8 cellular contexts compared by ENCODE assay signal in genomic region chr3:42831321-42831713, GRCh38. TPM values are rescaled to one million over a fixed set of nuclear protein-coding genes. Genes with fewer than 3 reads are reported as not detected.
A peak's percentile ranks its signal among the peaks of the same experiment; 100 is the strongest.
DNase-seq lines count a peak whose midpoint lies in the region; ATAC-seq, FAIRE-seq and TF ChIP-seq lines count a peak whose summit lies in the region.

No MANE protein-coding gene starts in this region.

- DNase-seq in CMK (ENCODE audit: low read depth) = peak; percentile 54
- peak; percentile 32 to 85 for DNase-seq in HAP-1 (ENCODE audit: low spot score in 2 of 2)
- DNase-seq in NCI-H2196 treated with DMSO at 0.1 percent for 48 hours (lab: John Stamatoyannopoulos, UW; ENCODE audit: unreplicated experiment) = peak; percentile 22
- DNase-seq in activated CD4-positive, CD25-positive, alpha-beta regulatory T cell treated with anti-CD3 and anti-CD28 coated beads, Interleukin-2, amount 50 U/mL, for 16 hours (ENCODE audit: low read depth, low spot score) = peak; percentile 44
- peak; percentile 58 to 59 for DNase-seq in central memory CD8-positive, alpha-beta T cell (ENCODE audit: low spot score in 2 of 2)
- peak; percentile 73 for DNase-seq in HepG2 (ENCODE audit: low spot score)
- peak; percentile 31 to 55 (median 42) for DNase-seq in stimulated activated CD4-positive, alpha-beta T cell treated with anti-CD3 and anti-CD28 coated beads, TNF-alpha, amount 100 ng/mL, for 4 hours (ENCODE audit: low read depth in 3 of 3)

- no peaks in the 10 kb centered on the region for H3K36me3 Mint-ChIP-seq in central memory CD8-positive, alpha-beta T cell (ENCODE audit: insufficient read depth)

- intact Hi-C loops in HepG2 (cut with micrococcal nuclease; ENCODE audit: unreplicated experiment) = loop anchor here (1.0 to 5.0 kb wide), 3 partner anchors 50 to 584 kb away; partner anchors contain the start of gene ZBTB47

- no peak overlapping the region for H3K27ac ChIP-seq in HepG2 (ENCODE audit: extremely low read length, insufficient read depth, low read length)

- H2AFZ ChIP-seq in HepG2 (ENCODE audit: low read length) = peak overlapping the region; percentile 17

- peaks cover 36% of the 10 kb centered on the region for H3K27me3 Mint-ChIP-seq in central memory CD8-positive, alpha-beta T cell

- peak; percentile 60 for FAIRE-seq in HepG2 (lab: Jason Lieb, UNC)

- H3K4me3 Mint-ChIP-seq in central memory CD8-positive, alpha-beta T cell = no peak overlapping the region

- peak; percentile 60 for ATAC-seq in central memory CD8-positive, alpha-beta T cell (replicated peaks; ENCODE audit: extremely low read depth, poor library complexity, severe bottlenecking)
- 0 out of 3 replicates have a peak, but pooled peaks have one; percentile 5 for ATAC-seq in HepG2
- no peak for ATAC-seq in HG03097 (IDR thresholded peaks at IDR 0.05; ENCODE audit: low FRiP score, unreplicated experiment)

- no peaks in the 10 kb centered on the region for H3K9me3 ChIP-seq in HAP-1
- no peaks in the 10 kb centered on the region for H3K9me3 ChIP-seq in HepG2 (ENCODE audit: low read length)

- CTCF ChIA-PET in HepG2 (lab: Yijun Ruan, JAX; ENCODE audit: low intra/inter-chr PET ratio, low total read pairs) = interaction anchor here (1.1 to 3.7 kb wide), 5 partner anchors 8 to 601 kb away, joined by 4 to 79 read pairs (median 5); no protein-coding TSS in a partner anchor

- H3K4me3 ChIP-seq in HAP-1 (no peak overlapping the region), HepG2 (replicated peaks in 1 of 3; ENCODE audit: insufficient read depth in 1 of 3, low read depth in 2 of 3, low read length in 3 of 3) (no peak overlapping the region)

- no peaks in the 10 kb centered on the region for H3K36me3 ChIP-seq in HAP-1 (replicated peaks)
- no peaks in the 10 kb centered on the region for H3K36me3 ChIP-seq in HepG2 (replicated peaks in 1 of 2; ENCODE audit: control insufficient read depth in 1 of 2, insufficient read depth in 2 of 2, low read length in 2 of 2)

- POLR2A ChIA-PET in HepG2 (lab: Yijun Ruan, JAX) = interaction anchor here (1.0 to 3.6 kb wide), 7 partner anchors 8 to 50 kb away, joined by 3 to 19 read pairs (median 7); partner anchors contain the start of genes CYP8B1 and HIGD1A

- peak overlapping the region; percentile 62; the same call in 1 of the 2 replicates for H3K9ac ChIP-seq in HepG2 (ENCODE audit: insufficient read depth, low read depth, low read length)

- peak; percentile 91 for TF ChIP-seq CTCF in HepG2 (CRISPR knock-in tag; IDR thresholded peaks at IDR 0.05)

- no peaks in the 10 kb centered on the region for H3K9me3 Mint-ChIP-seq in central memory CD8-positive, alpha-beta T cell

- no peaks in the 10 kb centered on the region for H3K4me1 Mint-ChIP-seq in central memory CD8-positive, alpha-beta T cell

- TF ChIP-seq POLR2A in HepG2 (IDR thresholded peaks at IDR 0.05; ENCODE audit: insufficient read depth in 1 of 2, low read depth in 2 of 2, low read length in 2 of 2) = no peak

- TF ChIP-seq EP300 in HepG2 (IDR thresholded peaks at IDR 0.05; ENCODE audit: low read depth in 2 of 2, low read length in 2 of 2) = no peak
- TF ChIP-seq EP300 in HepG2 (CRISPR knock-in tag; IDR thresholded peaks at IDR 0.05; ENCODE audit: borderline replicate concordance) = no peak

- H4K20me1 ChIP-seq in HepG2 (ENCODE audit: insufficient read depth, low read length) = no peaks in the 10 kb centered on the region

- H3K27me3 ChIP-seq in HAP-1 (ENCODE audit: low read depth) (peaks cover 9% of the 10 kb centered on the region), HepG2 (ENCODE audit: control insufficient read depth in 1 of 2, insufficient read depth in 2 of 2, low read length in 2 of 2) (no peaks in the 10 kb centered on the region)

- BruUV-seq in HepG2 (replicated peaks; lab: Mats Ljungman, UMichigan) = no TSS peak

- TF ChIP-seq RAD21 in HepG2 (CRISPR knock-in tag; IDR thresholded peaks at IDR 0.05) = peak; percentile 87

- 33% methylated on average over 3 of the region's 3 CpGs for WGBS in HepG2 (ENCODE audit: low lambda C conversion rate)

- peak overlapping the region; percentile 74 for H3K4me2 ChIP-seq in HepG2 (ENCODE audit: low read depth, low read length)

- H3K4me1 ChIP-seq in HAP-1 = peaks cover 3% of the 10 kb centered on the region
- H3K4me1 ChIP-seq in HepG2 (ENCODE audit: insufficient read depth, low read length) = peaks cover 50% of the 10 kb centered on the region

- in situ Hi-C loops in HAP-1 (cut with MboI; ENCODE audit: low sequenced_read_pairs) (no loop called here), HepG2 (cut with HindIII; ENCODE audit: extremely low pct_ligation_motif_present, low pct_unique_long_range_greater_than_20kb) (loop anchor here (25.0 kb wide), 1 partner anchor 594 kb away; no protein-coding TSS in a partner anchor)

- no peak overlapping the region for H3K27ac Mint-ChIP-seq in central memory CD8-positive, alpha-beta T cell (ENCODE audit: low read depth)

- H3K79me2 ChIP-seq in HepG2 (ENCODE audit: insufficient read depth, low read length) = no peaks in the 10 kb centered on the region

RNA-seq across cellular contexts. Expression of gene ACKR2, which starts 22.1 kb away (rescaled TPM):
- total RNA-seq in HepG2 (2016; rRNA removed; fragmentation: Illumina TruSeq; extraction: Trizol) = 1.1 TPM in 2 replicates
- 0.62 and 2.0 TPM in 2 replicates for total RNA-seq in HepG2 (2016; cell fraction: cytosol; rRNA removed; fragmentation: Illumina TruSeq; extraction: Trizol; ENCODE audit: low read depth)
- 0.64 and 0.71 TPM in 2 replicates for total RNA-seq in HepG2 (2016; cell fraction: insoluble cytoplasmic fraction; rRNA removed; fragmentation: Illumina TruSeq; extraction: Trizol)
- 1.1 and 1.2 TPM in 2 replicates for total RNA-seq in HepG2 (2016; cell fraction: membrane; rRNA removed; fragmentation: Illumina TruSeq; extraction: Trizol)
- 1.1 and 2.7 TPM in 2 replicates for total RNA-seq in HepG2 (2016; cell fraction: nucleus; rRNA removed; fragmentation: Illumina TruSeq; extraction: Trizol)
- polyA plus RNA-seq in HepG2 (2011; rRNA removed) = 1.9 and 2.6 TPM in 2 replicates
- 0.87 and 1.3 TPM in 2 replicates for polyA plus RNA-seq in HepG2 (2011; cell fraction: cytosol; rRNA removed)
- 1.9 and 2.1 TPM in 2 replicates for polyA plus RNA-seq in HepG2 (2011; cell fraction: nucleus; rRNA removed)
- 1.4 and 1.8 TPM in 2 replicates for polyA plus RNA-seq in HepG2 (2012)
- polyA plus RNA-seq in HepG2 (2016; cell fraction: cytosol; fragmentation: Illumina TruSeq; extraction: Trizol; ENCODE audit: low read depth) = 0.19 and 0.42 TPM in 2 replicates
- polyA plus RNA-seq in HepG2 (2016; cell fraction: insoluble cytoplasmic fraction; fragmentation: Illumina TruSeq; extraction: Trizol; ENCODE audit: low read depth) = 0.44 and 0.74 TPM in 2 replicates
- polyA plus RNA-seq in HepG2 (2016; cell fraction: membrane; fragmentation: Illumina TruSeq; extraction: Trizol; ENCODE audit: low read depth) = 0.29 and 0.34 TPM in 2 replicates
- 0.83 and 1.5 TPM in 2 replicates for polyA plus RNA-seq in HepG2 (2016; cell fraction: nucleus; fragmentation: Illumina TruSeq; extraction: Trizol; ENCODE audit: insufficient read depth, low read depth)
- 0.05 and 6.0 TPM in 2 replicates for polyA minus RNA-seq in HepG2 (2011; rRNA and poly(A)+ RNA removed; ENCODE audit: low replicate concordance)
- polyA minus RNA-seq in HepG2 (2011; cell fraction: cytosol; rRNA and poly(A)+ RNA removed) = 3.0 and 3.5 TPM in 2 replicates
- 3.5 and 6.0 TPM in 2 replicates for polyA minus RNA-seq in HepG2 (2011; cell fraction: nucleus; rRNA and poly(A)+ RNA removed)

RNA-seq across cellular contexts. Expression of gene HIGD1A, which starts 27.0 kb away (rescaled TPM):
- total RNA-seq in HepG2 (2016; rRNA removed; fragmentation: Illumina TruSeq; extraction: Trizol) = 253 and 379 TPM in 2 replicates
- 47.7 and 48.6 TPM in 2 replicates for total RNA-seq in HepG2 (2016; cell fraction: cytosol; rRNA removed; fragmentation: Illumina TruSeq; extraction: Trizol; ENCODE audit: low read depth)
- 250 and 416 TPM in 2 replicates for total RNA-seq in HepG2 (2016; cell fraction: insoluble cytoplasmic fraction; rRNA removed; fragmentation: Illumina TruSeq; extraction: Trizol)
- 136 and 157 TPM in 2 replicates for total RNA-seq in HepG2 (2016; cell fraction: membrane; rRNA removed; fragmentation: Illumina TruSeq; extraction: Trizol)
- 98.8 and 101 TPM in 2 replicates for total RNA-seq in HepG2 (2016; cell fraction: nucleus; rRNA removed; fragmentation: Illumina TruSeq; extraction: Trizol)
- polyA plus RNA-seq in HepG2 (2011; rRNA removed) = 175 and 222 TPM in 2 replicates
- 84.7 and 175 TPM in 2 replicates for polyA plus RNA-seq in HepG2 (2011; cell fraction: cytosol; rRNA removed)
- polyA plus RNA-seq in HepG2 (2011; cell fraction: nucleus; rRNA removed) = 20.5 and 47.2 TPM in 2 replicates
- polyA plus RNA-seq in HepG2 (2012) = 196 and 210 TPM in 2 replicates
- 58.2 and 60.2 TPM in 2 replicates for polyA plus RNA-seq in HepG2 (2016; cell fraction: cytosol; fragmentation: Illumina TruSeq; extraction: Trizol; ENCODE audit: low read depth)
- polyA plus RNA-seq in HepG2 (2016; cell fraction: insoluble cytoplasmic fraction; fragmentation: Illumina TruSeq; extraction: Trizol; ENCODE audit: low read depth) = 380 and 413 TPM in 2 replicates
- polyA plus RNA-seq in HepG2 (2016; cell fraction: membrane; fragmentation: Illumina TruSeq; extraction: Trizol; ENCODE audit: low read depth) = 121 and 132 TPM in 2 replicates
- 141 TPM in 2 replicates for polyA plus RNA-seq in HepG2 (2016; cell fraction: nucleus; fragmentation: Illumina TruSeq; extraction: Trizol; ENCODE audit: insufficient read depth, low read depth)
- 17.0 and 26.1 TPM in 2 replicates for polyA minus RNA-seq in HepG2 (2011; rRNA and poly(A)+ RNA removed; ENCODE audit: low replicate concordance)
- 99.1 and 123 TPM in 2 replicates for polyA minus RNA-seq in HepG2 (2011; cell fraction: cytosol; rRNA and poly(A)+ RNA removed)
- polyA minus RNA-seq in HepG2 (2011; cell fraction: nucleus; rRNA and poly(A)+ RNA removed) = 38.9 and 61.0 TPM in 2 replicates

RNA-seq across cellular contexts. Expression of gene CYP8B1, which starts 44.4 kb away (rescaled TPM):
- total RNA-seq in HepG2 (2016; rRNA removed; fragmentation: Illumina TruSeq; extraction: Trizol) = 0.58 and 0.90 TPM in 2 replicates
- total RNA-seq in HepG2 (2016; cell fraction: cytosol; rRNA removed; fragmentation: Illumina TruSeq; extraction: Trizol; ENCODE audit: low read depth) = 0.20 and 0.26 TPM in 2 replicates
- total RNA-seq in HepG2 (2016; cell fraction: insoluble cytoplasmic fraction; rRNA removed; fragmentation: Illumina TruSeq; extraction: Trizol) = 0.41 and 0.79 TPM in 2 replicates
- total RNA-seq in HepG2 (2016; cell fraction: membrane; rRNA removed; fragmentation: Illumina TruSeq; extraction: Trizol) = 0.25 and 0.41 TPM in 2 replicates
- total RNA-seq in HepG2 (2016; cell fraction: nucleus; rRNA removed; fragmentation: Illumina TruSeq; extraction: Trizol) = 1.2 and 1.7 TPM in 2 replicates
- polyA plus RNA-seq in HepG2 (2011; rRNA removed) = 2.0 and 2.8 TPM in 2 replicates
- polyA plus RNA-seq in HepG2 (2011; cell fraction: cytosol; rRNA removed) = 1.5 and 2.3 TPM in 2 replicates
- polyA plus RNA-seq in HepG2 (2011; cell fraction: nucleus; rRNA removed) = 0.79 and 1.8 TPM in 2 replicates
- polyA plus RNA-seq in HepG2 (2012) = 2.6 and 4.9 TPM in 2 replicates
- polyA plus RNA-seq in HepG2 (2016; cell fraction: cytosol; fragmentation: Illumina TruSeq; extraction: Trizol; ENCODE audit: low read depth) = 0.12 and 0.17 TPM in 2 replicates
- polyA plus RNA-seq in HepG2 (2016; cell fraction: insoluble cytoplasmic fraction; fragmentation: Illumina TruSeq; extraction: Trizol; ENCODE audit: low read depth) = 0.52 and 0.73 TPM in 2 replicates
- 0.31 and 0.44 TPM in 2 replicates for polyA plus RNA-seq in HepG2 (2016; cell fraction: membrane; fragmentation: Illumina TruSeq; extraction: Trizol; ENCODE audit: low read depth)
- polyA plus RNA-seq in HepG2 (2016; cell fraction: nucleus; fragmentation: Illumina TruSeq; extraction: Trizol; ENCODE audit: insufficient read depth, low read depth) = 1.5 and 2.0 TPM in 2 replicates
- polyA minus RNA-seq in HepG2 (2011; rRNA and poly(A)+ RNA removed; ENCODE audit: low replicate concordance) = 4.2 TPM in 1 of 2 replicates, not detected in the other
- polyA minus RNA-seq in HepG2 (2011; cell fraction: cytosol; rRNA and poly(A)+ RNA removed) = 2.0 and 3.6 TPM in 2 replicates
- polyA minus RNA-seq in HepG2 (2011; cell fraction: nucleus; rRNA and poly(A)+ RNA removed) = 2.4 and 2.6 TPM in 2 replicates

RNA-seq across cellular contexts. Expression of gene CCDC13, which starts 58.3 kb away (rescaled TPM):
- total RNA-seq in HepG2 (2016; rRNA removed; fragmentation: Illumina TruSeq; extraction: Trizol) = 0.22 TPM in 1 of 2 replicates, not detected in the other
- not detected in 2 replicates for total RNA-seq in HepG2 (2016; cell fraction: cytosol; rRNA removed; fragmentation: Illumina TruSeq; extraction: Trizol; ENCODE audit: low read depth)
- 0.19 TPM in 1 of 2 replicates, not detected in the other for total RNA-seq in HepG2 (2016; cell fraction: insoluble cytoplasmic fraction; rRNA removed; fragmentation: Illumina TruSeq; extraction: Trizol)
- total RNA-seq in HepG2 (2016; cell fraction: membrane; rRNA removed; fragmentation: Illumina TruSeq; extraction: Trizol) = 0.31 and 0.34 TPM in 2 replicates
- total RNA-seq in HepG2 (2016; cell fraction: nucleus; rRNA removed; fragmentation: Illumina TruSeq; extraction: Trizol) = not detected in 2 replicates
- 0.51 and 0.68 TPM in 2 replicates for polyA plus RNA-seq in HepG2 (2011; rRNA removed)
- polyA plus RNA-seq in HepG2 (2011; cell fraction: cytosol; rRNA removed) = 0.09 and 0.26 TPM in 2 replicates
- polyA plus RNA-seq in HepG2 (2011; cell fraction: nucleus; rRNA removed) = 1.6 and 2.5 TPM in 2 replicates
- 0.43 and 0.89 TPM in 2 replicates for polyA plus RNA-seq in HepG2 (2012)
- polyA plus RNA-seq in HepG2 (2016; cell fraction: cytosol; fragmentation: Illumina TruSeq; extraction: Trizol; ENCODE audit: low read depth) = 0.42 TPM in 1 of 2 replicates, not detected in the other
- 0.41 TPM in 1 of 2 replicates, not detected in the other for polyA plus RNA-seq in HepG2 (2016; cell fraction: insoluble cytoplasmic fraction; fragmentation: Illumina TruSeq; extraction: Trizol; ENCODE audit: low read depth)
- polyA plus RNA-seq in HepG2 (2016; cell fraction: membrane; fragmentation: Illumina TruSeq; extraction: Trizol; ENCODE audit: low read depth) = 0.27 and 0.39 TPM in 2 replicates
- polyA plus RNA-seq in HepG2 (2016; cell fraction: nucleus; fragmentation: Illumina TruSeq; extraction: Trizol; ENCODE audit: insufficient read depth, low read depth) = not detected in 2 replicates
- 0.30 TPM in 1 of 2 replicates, not detected in the other for polyA minus RNA-seq in HepG2 (2011; rRNA and poly(A)+ RNA removed; ENCODE audit: low replicate concordance)
- not detected in 2 replicates for polyA minus RNA-seq in HepG2 (2011; cell fraction: cytosol; rRNA and poly(A)+ RNA removed)
- 1.4 and 2.0 TPM in 2 replicates for polyA minus RNA-seq in HepG2 (2011; cell fraction: nucleus; rRNA and poly(A)+ RNA removed)

Comparison
In these comparisons a context has a peak if more than half of its experiments do, and no peak if none do; other contexts are left out.
1. DNase-seq: peak in every context shown above with its lines; median percentile 73 in HepG2; 58 in HAP-1; 58 in central memory CD8-positive, alpha-beta T cell; 54 in CMK; 44 in activated CD4-positive, CD25-positive, alpha-beta regulatory T cell treated with anti-CD3 and anti-CD28 coated beads, Interleukin-2, amount 50 U/mL, for 16 hours; 42 in stimulated activated CD4-positive, alpha-beta T cell treated with anti-CD3 and anti-CD28 coated beads, TNF-alpha, amount 100 ng/mL, for 4 hours; 22 in NCI-H2196 treated with DMSO at 0.1 percent for 48 hours.